Comparison of ENCODE assay signal across 14 cellular contexts in the genomic region with DNA sequence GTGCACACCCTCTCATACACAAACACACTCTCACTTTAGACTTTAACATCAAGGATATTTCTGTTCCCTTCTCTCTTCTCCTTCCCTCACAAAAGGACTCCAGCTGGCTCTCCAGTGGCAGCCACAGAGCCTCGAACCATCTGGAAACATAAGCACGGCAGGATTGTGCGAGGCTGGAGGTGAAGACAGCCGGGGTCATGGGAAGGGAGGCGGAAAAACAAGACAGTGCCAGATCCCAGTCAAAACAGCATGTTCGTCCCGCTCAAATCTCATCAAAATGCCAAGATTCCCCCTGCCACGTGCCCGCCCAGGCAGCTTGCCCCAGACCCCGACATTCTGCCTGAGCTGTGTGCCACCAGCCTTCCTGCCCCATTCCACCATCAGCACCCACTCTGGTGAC.
DNase-seq lines count a peak whose midpoint lies in the region; ATAC-seq and TF ChIP-seq lines count a peak whose summit lies in the region.
"Had no signal": no experiment of that assay in that cellular context is flagged by ENCODE, and none has a peak within 500 bp of the region (broad histone marks: within the 10 kb centered on the region; RNA-seq: fewer than 3 reads in every experiment).

No MANE protein-coding gene starts in this region.

- H3K9me3 ChIP-seq in gastroesophageal sphincter (no peaks in the 10 kb centered on the region), suprapubic skin (no peaks in the 10 kb centered on the region)

- TF ChIP-seq CTCF in activated CD8-positive, alpha-beta T cell treated with anti-CD3 and anti-CD28 coated beads for 36 hours (IDR thresholded peaks at IDR 0.05) = no peak
- TF ChIP-seq CTCF in gastroesophageal sphincter (IDR thresholded peaks at IDR 0.05) = no peak
- no peak for TF ChIP-seq CTCF in suprapubic skin (IDR thresholded peaks at IDR 0.05)

- peaks cover 30% of the 10 kb centered on the region for H3K4me1 Mint-ChIP-seq in activated CD8-positive, alpha-beta T cell treated with anti-CD3 and anti-CD28 coated beads, Interleukin-2, amount 10 ng/mL, durations not matched to agents 7 days and 5 days (ENCODE audit: low read depth)
- H3K4me1 Mint-ChIP-seq in activated CD8-positive, alpha-beta T cell treated with anti-CD3 and anti-CD28 coated beads for 36 hours (ENCODE audit: low read depth) = no peaks in the 10 kb centered on the region

- no peaks in the 10 kb centered on the region for H3K9me3 Mint-ChIP-seq in activated CD8-positive, alpha-beta T cell treated with anti-CD3 and anti-CD28 coated beads, Interleukin-2, amount 10 ng/mL, durations not matched to agents 7 days and 5 days (ENCODE audit: insufficient read depth)
- H3K9me3 Mint-ChIP-seq in activated CD8-positive, alpha-beta T cell treated with anti-CD3 and anti-CD28 coated beads for 36 hours = no peaks in the 10 kb centered on the region
- H3K9me3 Mint-ChIP-seq: mesothelial cell of epicardium had no signal

- H3K36me3 Mint-ChIP-seq in activated CD8-positive, alpha-beta T cell treated with anti-CD3 and anti-CD28 coated beads, Interleukin-2, amount 10 ng/mL, durations not matched to agents 7 days and 5 days (ENCODE audit: low read depth) = no peaks in the 10 kb centered on the region
- H3K36me3 Mint-ChIP-seq in activated CD8-positive, alpha-beta T cell treated with anti-CD3 and anti-CD28 coated beads for 36 hours (ENCODE audit: low read depth) = no peaks in the 10 kb centered on the region
- H3K36me3 Mint-ChIP-seq: mesothelial cell of epicardium had no signal

- peaks cover 7% of the 10 kb centered on the region for H3K27me3 Mint-ChIP-seq in activated CD8-positive, alpha-beta T cell treated with anti-CD3 and anti-CD28 coated beads, Interleukin-2, amount 10 ng/mL, durations not matched to agents 7 days and 5 days (ENCODE audit: low read depth)
- peaks cover 8% of the 10 kb centered on the region for H3K27me3 Mint-ChIP-seq in activated CD8-positive, alpha-beta T cell treated with anti-CD3 and anti-CD28 coated beads for 36 hours

- peak overlapping the region; percentile 37 for H3K27ac Mint-ChIP-seq in activated CD8-positive, alpha-beta T cell treated with anti-CD3 and anti-CD28 coated beads, Interleukin-2, amount 10 ng/mL, durations not matched to agents 7 days and 5 days
- no peak overlapping the region for H3K27ac Mint-ChIP-seq in activated CD8-positive, alpha-beta T cell treated with anti-CD3 and anti-CD28 coated beads for 36 hours

- H3K27ac ChIP-seq in gastroesophageal sphincter (peak overlapping the region in 3 of 4 donors; percentile 52 to 62 (median 56)), suprapubic skin (peak overlapping the region; percentile 73)
- H3K27ac ChIP-seq: hepatocyte, KMS-11 had no signal

- POLR2A ChIA-PET in activated CD8-positive, alpha-beta T cell treated with anti-CD3 and anti-CD28 coated beads, Interleukin-2, amount 10 ng/mL, durations not matched to agents 7 days and 5 days (lab: Charles Lee) = no interaction called here
- POLR2A ChIA-PET in activated CD8-positive, alpha-beta T cell treated with anti-CD3 and anti-CD28 coated beads for 36 hours (lab: Charles Lee) = no interaction called here

- TF ChIP-seq POLR2A in gastroesophageal sphincter (IDR thresholded peaks at IDR 0.05) (no peak), suprapubic skin (IDR thresholded peaks at IDR 0.05) (no peak), erythroblast (IDR thresholded peaks at IDR 0.05; ENCODE audit: low read length) (no peak)

- no peak for ATAC-seq in activated CD8-positive, alpha-beta T cell treated with anti-CD3 and anti-CD28 coated beads, Interleukin-2, amount 10 ng/mL, durations not matched to agents 7 days and 5 days
- ATAC-seq in activated CD8-positive, alpha-beta T cell treated with anti-CD3 and anti-CD28 coated beads for 36 hours = no peak
- ATAC-seq in gastroesophageal sphincter = no peak
- no peak for ATAC-seq in HG03095 (IDR thresholded peaks at IDR 0.05; ENCODE audit: unreplicated experiment)

- peaks cover 0 to 45% (median 25%) of the 10 kb centered on the region in 3 donors for H3K4me1 ChIP-seq in gastroesophageal sphincter
- peaks cover 19% of the 10 kb centered on the region for H3K4me1 ChIP-seq in suprapubic skin

- TF ChIP-seq EP300 in gastroesophageal sphincter (IDR thresholded peaks at IDR 0.05) (no peak), suprapubic skin (IDR thresholded peaks at IDR 0.05) (no peak)

- intact Hi-C loops in activated CD8-positive, alpha-beta T cell treated with anti-CD3 and anti-CD28 coated beads for 36 hours (cut with micrococcal nuclease) = no loop called here

- no peak overlapping the region for H3K4me3 Mint-ChIP-seq in activated CD8-positive, alpha-beta T cell treated with anti-CD3 and anti-CD28 coated beads, Interleukin-2, amount 10 ng/mL, durations not matched to agents 7 days and 5 days
- H3K4me3 Mint-ChIP-seq in activated CD8-positive, alpha-beta T cell treated with anti-CD3 and anti-CD28 coated beads for 36 hours = no peak overlapping the region
- H3K4me3 Mint-ChIP-seq: mesothelial cell of epicardium had no signal

- H3K27me3 ChIP-seq in gastroesophageal sphincter = no peaks in the 10 kb centered on the region
- H3K27me3 ChIP-seq in suprapubic skin = no peaks in the 10 kb centered on the region
- H3K27me3 ChIP-seq: hepatocyte had no signal

- CTCF ChIA-PET in activated CD8-positive, alpha-beta T cell treated with anti-CD3 and anti-CD28 coated beads, Interleukin-2, amount 10 ng/mL, durations not matched to agents 7 days and 5 days (lab: Charles Lee) = no interaction called here
- CTCF ChIA-PET in activated CD8-positive, alpha-beta T cell treated with anti-CD3 and anti-CD28 coated beads for 36 hours (lab: Charles Lee) = no interaction called here

- no peak overlapping the region for H3K4me3 ChIP-seq in gastroesophageal sphincter
- H3K4me3 ChIP-seq in suprapubic skin = no peak overlapping the region
- H3K4me3 ChIP-seq: hepatocyte had no signal

- H3K36me3 ChIP-seq in gastroesophageal sphincter (no peaks in the 10 kb centered on the region), suprapubic skin (no peaks in the 10 kb centered on the region)

- 50 to 69% methylated on average over 2 to 7 of the region's 10 CpGs for WGBS in gastroesophageal sphincter (ENCODE audit: low coverage in 1 of 2), 2 donors
- 60% methylated on average over 10 of the region's 10 CpGs for WGBS in suprapubic skin

- no peak for DNase-seq in activated CD8-positive, alpha-beta T cell treated with anti-CD3 and anti-CD28 coated beads, Interleukin-2, amount 10 ng/mL, durations not matched to agents 7 days and 5 days
- DNase-seq in activated CD8-positive, alpha-beta T cell treated with anti-CD3 and anti-CD28 coated beads for 36 hours = no peak
- DNase-seq in NCI-H2171 treated with DMSO at 0.1 percent for 48 hours (lab: John Stamatoyannopoulos, UW) (peak; percentile 63), suprapubic skin (ENCODE audit: low spot score in 2 of 2) (no peak), COR-L47 (lab: John Stamatoyannopoulos, UW) (no peak), erythroblast (lab: John Stamatoyannopoulos, UW) (no peak)
- DNase-seq: Calu3; stimulated activated CD4-positive, alpha-beta T cell treated with anti-CD3 and anti-CD28 coated beads, Interleukin-4, amount 100 ng/mL, for 1 hour; stimulated activated CD8-positive, alpha-beta memory T cell treated with anti-CD3 and anti-CD28 coated beads, Interleukin-4, amount 100 ng/mL, for 48 hours had no signal
